8 cellular contexts compared by ENCODE assay signal in genomic region chr1:248924696-248925532, GRCh38. TPM values are rescaled to one million over a fixed set of nuclear protein-coding genes. Genes with fewer than 3 reads are reported as not detected.
A peak's percentile ranks its signal among the peaks of the same experiment; 100 is the strongest.
DNase-seq lines count a peak whose midpoint lies in the region; ATAC-seq and TF ChIP-seq lines count a peak whose summit lies in the region.

No MANE protein-coding gene starts in this region.

- intact Hi-C loops in mammary epithelial cell (cut with micrococcal nuclease), result loop anchor here (1.0 kb wide), 2 partner anchors 19 to 84 kb away; partner anchors contain the start of gene PGBD2
- intact Hi-C loops in stomach (cut with DNase I; ENCODE audit: low total_unique reads), result no loop called here

- H3K4me1 Mint-ChIP-seq in T-helper 2 cell treated with Interferon-gamma antibody and Interleukin-4, amounts not matched to agents 5 μg/mL and 100 μg/mL, for 36 hours (ENCODE audit: low read depth), result peaks cover 63% of the 10 kb centered on the region

- in situ Hi-C loops in GM13976 (cut with MboI; ENCODE audit: low sequenced_read_pairs, unreplicated experiment) (no loop called here), mammary epithelial cell (cut with MboI; ENCODE audit: low sequenced_read_pairs in 2 of 2) (no loop called here)

- no peaks in the 10 kb centered on the region for H3K9me3 Mint-ChIP-seq in T-helper 2 cell treated with Interferon-gamma antibody and Interleukin-4, amounts not matched to agents 5 μg/mL and 100 μg/mL, for 36 hours

- no peak overlapping the region for H3K4me3 ChIP-seq in AG04449 (ENCODE audit: low read depth, low read length)
- no peak overlapping the region for H3K4me3 ChIP-seq in mammary epithelial cell (replicated peaks in 1 of 3; ENCODE audit: insufficient read depth in 1 of 3, low read depth in 2 of 3, low read length in 3 of 3)
- no peak overlapping the region for H3K4me3 ChIP-seq in liver (ENCODE audit: low read depth in 1 of 3, low read length in 3 of 3)
- H3K4me3 ChIP-seq in stomach, result no peak overlapping the region

- no peak overlapping the region for H3K4me2 ChIP-seq in mammary epithelial cell (ENCODE audit: insufficient read depth, low read depth, low read length)

- H3K9me3 ChIP-seq in mammary epithelial cell (replicated peaks; ENCODE audit: insufficient read depth, low read length), result no peaks in the 10 kb centered on the region
- no peaks in the 10 kb centered on the region for H3K9me3 ChIP-seq in liver (ENCODE audit: control insufficient read depth in 4 of 4, low read length in 3 of 4)
- no peaks in the 10 kb centered on the region for H3K9me3 ChIP-seq in stomach

- H3K36me3 ChIP-seq in mammary epithelial cell (ENCODE audit: insufficient read depth, low read length) (no peaks in the 10 kb centered on the region), liver (ENCODE audit: control insufficient read depth in 4 of 4, insufficient read depth in 3 of 4, low read depth in 1 of 4, low read length in 3 of 4) (no peaks in the 10 kb centered on the region), stomach (peaks cover 0 to 15% (median 5%) of the 10 kb centered on the region in 4 donors)

- H3K9ac ChIP-seq in mammary epithelial cell (ENCODE audit: insufficient read depth, low read length), result no peak overlapping the region
- no peak overlapping the region for H3K9ac ChIP-seq in liver (ENCODE audit: low read depth in 1 of 2, low read length in 2 of 2)

- BruUV-seq in mammary epithelial cell (replicated peaks; lab: Mats Ljungman, UMichigan), result no TSS peak

- no peak overlapping the region for H3K27ac ChIP-seq in mammary epithelial cell (ENCODE audit: insufficient read depth, low read depth, low read length)
- H3K27ac ChIP-seq in liver (ENCODE audit: low read depth in 1 of 2, low read length in 2 of 2), result no peak overlapping the region
- H3K27ac ChIP-seq in stomach, result no peak overlapping the region

- no peaks in the 10 kb centered on the region for H3K79me2 ChIP-seq in mammary epithelial cell (ENCODE audit: insufficient read depth, low read length)

- peak overlapping the region; percentile 86 for H3K27ac Mint-ChIP-seq in T-helper 2 cell treated with Interferon-gamma antibody and Interleukin-4, amounts not matched to agents 5 μg/mL and 100 μg/mL, for 36 hours

- no peak for TF ChIP-seq POLR2A in stomach (IDR thresholded peaks at IDR 0.05)

- H4K20me1 ChIP-seq in mammary epithelial cell (ENCODE audit: insufficient read depth, low read length), result no peaks in the 10 kb centered on the region

- dilution Hi-C loops in mammary epithelial cell (cut with HindIII; ENCODE audit: low sequenced_read_pairs), result no loop called here

- H3K27me3 Mint-ChIP-seq in T-helper 2 cell treated with Interferon-gamma antibody and Interleukin-4, amounts not matched to agents 5 μg/mL and 100 μg/mL, for 36 hours (ENCODE audit: low read depth), result peaks cover 3% of the 10 kb centered on the region

- no peak for TF ChIP-seq EP300 in stomach (IDR thresholded peaks at IDR 0.05)

- no peak overlapping the region for H2AFZ ChIP-seq in mammary epithelial cell (ENCODE audit: low read depth, low read length)

- peaks cover 4% of the 10 kb centered on the region for H3K4me1 ChIP-seq in mammary epithelial cell (ENCODE audit: insufficient read depth, low read length)
- no peaks in the 10 kb centered on the region for H3K4me1 ChIP-seq in liver (ENCODE audit: control insufficient read depth in 4 of 4, insufficient read depth in 4 of 4, low read length in 3 of 4)
- peaks cover 5 to 21% (median 12%) of the 10 kb centered on the region in 4 donors for H3K4me1 ChIP-seq in stomach

- DNase-seq in AG04449 (ENCODE audit: low read depth, low spot score) (peak; percentile 10), GM13976 (ENCODE audit: low spot score) (peak; percentile 46), NCI-H1092 treated with DMSO at 0.1 percent for 48 hours (lab: John Stamatoyannopoulos, UW) (peak; percentile 65), mammary epithelial cell (peak; percentile 43), stomach (peak; percentile 55)
- DNase-seq in T-helper 2 cell treated with Interferon-gamma antibody and Interleukin-4, amounts not matched to agents 5 μg/mL and 100 μg/mL, for 36 hours (ENCODE audit: low spot score), result peak; percentile 71

- peak; percentile 86 for ATAC-seq in HG02759 (IDR thresholded peaks at IDR 0.05; ENCODE audit: unreplicated experiment)

- CTCF ChIA-PET in AG04449 (lab: Yijun Ruan, JAX), result interaction anchor here (0.6 to 1.6 kb wide), 3 partner anchors 42 to 87 kb away, joined by 3 to 4 read pairs (median 3); partner anchors contain the start of gene ZNF672
- CTCF ChIA-PET in mammary epithelial cell (lab: Charles Lee; ENCODE audit: low non-redundant PET), result interaction anchor here (0.5 kb wide), 1 partner anchor 220 kb away, joined by 3 read pairs; no protein-coding TSS in a partner anchor

- TF ChIP-seq RAD21 in liver (IDR thresholded peaks at IDR 0.05), result peak; percentile 78 to 81

- WGBS in mammary epithelial cell (ENCODE audit: low coverage, missing lambda C conversion rate), result 79% methylated on average over 8 of the region's 10 CpGs
- WGBS in liver, result 64% methylated on average over 10 of the region's 10 CpGs
- WGBS in stomach, 5 donors, result 58 to 62% (median 59%) methylated on average over 10 of the region's 10 CpGs

- no peaks in the 10 kb centered on the region for H3K27me3 ChIP-seq in mammary epithelial cell (ENCODE audit: insufficient read depth, low read length)
- no peaks in the 10 kb centered on the region for H3K27me3 ChIP-seq in liver (ENCODE audit: control insufficient read depth in 4 of 4, insufficient read depth in 4 of 4, low read length in 3 of 4)
- H3K27me3 ChIP-seq in stomach, result no peaks in the 10 kb centered on the region

- peaks cover 19% of the 10 kb centered on the region for H3K36me3 Mint-ChIP-seq in T-helper 2 cell treated with Interferon-gamma antibody and Interleukin-4, amounts not matched to agents 5 μg/mL and 100 μg/mL, for 36 hours (ENCODE audit: low read depth)

- peak overlapping the region; percentile 58 for H3K4me3 Mint-ChIP-seq in T-helper 2 cell treated with Interferon-gamma antibody and Interleukin-4, amounts not matched to agents 5 μg/mL and 100 μg/mL, for 36 hours

- TF ChIP-seq CTCF in AG04449 (IDR thresholded peaks at IDR 0.05; ENCODE audit: insufficient read depth, low read length, missing control alignments), result peak; percentile 49
- TF ChIP-seq CTCF in GM13976 (IDR thresholded peaks at IDR 0.05; ENCODE audit: borderline replicate concordance, control extremely low read depth, extremely low read depth, insufficient read depth, missing control alignments), result peak; percentile 49
- TF ChIP-seq CTCF in mammary epithelial cell (conservative IDR thresholded peaks at IDR 0.05 in 1 of 2, IDR thresholded peaks at IDR 0.05 in 1 of 2; ENCODE audit: extremely low read depth in 1 of 2, insufficient read depth in 1 of 2, low read depth in 1 of 2, low read length in 2 of 2), result peak; percentile 64 to 72
- TF ChIP-seq CTCF in liver (IDR thresholded peaks at IDR 0.05; ENCODE audit: low read depth, low read length, missing input control), result peak; percentile 71
- TF ChIP-seq CTCF in stomach (IDR thresholded peaks at IDR 0.05), result peak in 5 of 7 experiments; percentile 43 to 66 (median 52)

- POLR2A ChIA-PET in AG04449 (lab: Yijun Ruan, JAX), result no interaction called here

TF ChIP-seq in liver, 16 proteins besides CTCF, POLR2A, EP300 and RAD21:
- TF ChIP-seq MAX (IDR thresholded peaks at IDR 0.05) (no peak), FOXA2 (IDR thresholded peaks at IDR 0.05) (no peak), YY1 (IDR thresholded peaks at IDR 0.05) (no peak), GABPA (IDR thresholded peaks at IDR 0.05 in 1 of 2, conservative IDR thresholded peaks at IDR 0.05 in 1 of 2) (no peak), ATF3 (IDR thresholded peaks at IDR 0.05) (no peak), RXRA (IDR thresholded peaks at IDR 0.05) (no peak), TAF1 (conservative IDR thresholded peaks at IDR 0.05) (no peak), REST (IDR thresholded peaks at IDR 0.05) (no peak)
TF ChIP-seq in liver: peak in this region for 0.

RNA-seq across cellular contexts. Expression of gene PGBD2, which starts 18.9 kb away (rescaled TPM):
- total RNA-seq in mammary epithelial cell, result 1 to 10 TPM; 3.8 to 4.2 TPM
- 3.9 TPM for polyA plus RNA-seq in mammary epithelial cell
- not detected for polyA minus RNA-seq in mammary epithelial cell
- total RNA-seq in liver, result 10 to 100 TPM in 1 of 2 donors, 1 to 10 TPM in 1; 6.5 to 11.1 TPM
- 1 to 10 TPM; 2.6 to 2.9 TPM for polyA plus RNA-seq in liver
- total RNA-seq in stomach, result 10 to 100 TPM in 1 of 5 donors, 1 to 10 TPM in 4; 1.8 to 12.5 (median 5.9) TPM
- polyA plus RNA-seq in stomach, result 1 to 10 TPM; 2.1 to 5.6 (median 2.4) TPM

Comparison
In these comparisons a context has a peak if more than half of its experiments do, and no peak if none do; other contexts are left out.
1. DNase-seq: peak in every context shown above with its lines; median percentile 71 in T-helper 2 cell treated with Interferon-gamma antibody and Interleukin-4, amounts not matched to agents 5 μg/mL and 100 μg/mL, for 36 hours; 65 in NCI-H1092 treated with DMSO at 0.1 percent for 48 hours; 55 in stomach; 46 in GM13976; 43 in mammary epithelial cell; 10 in AG04449.